In genomic region chr6:52664185-52664990, GRCh38 we compare ENCODE assay signal across 1 cellular context.
TF ChIP-seq lines count a peak whose summit lies in the region.

No MANE protein-coding gene starts in this region.

TF ChIP-seq in K562, 482 proteins besides CTCF, POLR2A, EP300 and RAD21 (continued from another document and continues in another):
- no peak for TF ChIP-seq FOXP4 (CRISPR knock-in tag; IDR thresholded peaks at IDR 0.05; ENCODE audit: borderline replicate concordance)
- TF ChIP-seq KDM4B (IDR thresholded peaks at IDR 0.05; ENCODE audit: borderline replicate concordance in 2 of 2, low read depth in 1 of 2): 0 out of 4 replicates have a peak, but pooled peaks of 1 of the 2 experiments have one; percentile 22
- no peak for TF ChIP-seq LEF1 (IDR thresholded peaks at IDR 0.05)
- TF ChIP-seq BRCA1 (IDR thresholded peaks at IDR 0.05): no peak
- no peak for TF ChIP-seq BRCA1 (CRISPR knock-in tag; IDR thresholded peaks at IDR 0.05)
- TF ChIP-seq SNAPC5 (CRISPR knock-in tag; IDR thresholded peaks at IDR 0.05): no peak
- TF ChIP-seq RBM17 (IDR thresholded peaks at IDR 0.05; ENCODE audit: borderline replicate concordance, low read depth, low read length): no peak
- TF ChIP-seq HNRNPH1 (optimal IDR thresholded peaks at IDR 0.05; ENCODE audit: low read depth, low read length): no peak
- TF ChIP-seq TEAD2 (tag; IDR thresholded peaks at IDR 0.05): no peak
- no peak for TF ChIP-seq XRCC4 (IDR thresholded peaks at IDR 0.05; ENCODE audit: extremely low read depth, insufficient read depth, insufficient read length)
- no peak for TF ChIP-seq RNF219 (CRISPR knock-in tag; IDR thresholded peaks at IDR 0.05)
- TF ChIP-seq PHTF2 (CRISPR knock-in tag; IDR thresholded peaks at IDR 0.05): no peak
- TF ChIP-seq DNMT1 (IDR thresholded peaks at IDR 0.05): no peak
- TF ChIP-seq CHD4 (IDR thresholded peaks at IDR 0.05; ENCODE audit: insufficient read depth, insufficient replicate concordance, low read depth, low read length, poor library complexity, severe bottlenecking): no peak
- TF ChIP-seq RERE (CRISPR knock-in tag; IDR thresholded peaks at IDR 0.05; ENCODE audit: borderline replicate concordance): no peak
- TF ChIP-seq ETS2 (tag; IDR thresholded peaks at IDR 0.05; ENCODE audit: borderline replicate concordance, poor library complexity, severe bottlenecking): no peak
- no peak for TF ChIP-seq ZNF436 (CRISPR knock-in tag; IDR thresholded peaks at IDR 0.05)
- no peak for TF ChIP-seq ETS1 (conservative IDR thresholded peaks at IDR 0.05; ENCODE audit: control insufficient read depth, low read depth, low read length)
- no peak for TF ChIP-seq ELF1 (tag; IDR thresholded peaks at IDR 0.05)
- no peak for TF ChIP-seq ZNF449 (CRISPR knock-in tag; IDR thresholded peaks at IDR 0.05)
- TF ChIP-seq POLR2AphosphoS2 (IDR thresholded peaks at IDR 0.05; ENCODE audit: low read length): no peak
- TF ChIP-seq PTBP1 (IDR thresholded peaks at IDR 0.05; ENCODE audit: low read depth, low read length): no peak
- peak; percentile 100 for TF ChIP-seq POLR2G (IDR thresholded peaks at IDR 0.05; ENCODE audit: low read depth, low read length)
- peak; percentile 74 for TF ChIP-seq RBM25 (IDR thresholded peaks at IDR 0.05; ENCODE audit: low read depth, low read length, severe bottlenecking)
- TF ChIP-seq TFAM (CRISPR knock-in tag; conservative IDR thresholded peaks at IDR 0.05): no peak
- TF ChIP-seq ZSCAN32 (CRISPR knock-in tag; IDR thresholded peaks at IDR 0.05): no peak
- no peak for TF ChIP-seq MXI1 (IDR thresholded peaks at IDR 0.05; ENCODE audit: low read depth, low read length)
- no peak for TF ChIP-seq ELK1 (CRISPR knock-in tag; IDR thresholded peaks at IDR 0.05)
- no peak for TF ChIP-seq E2F4 (CRISPR knock-in tag; IDR thresholded peaks at IDR 0.05; ENCODE audit: low read depth)
- TF ChIP-seq PYGO2 (tag; IDR thresholded peaks at IDR 0.05): no peak
- TF ChIP-seq MLX (CRISPR knock-in tag; conservative IDR thresholded peaks at IDR 0.05): no peak
- TF ChIP-seq CC2D1A (IDR thresholded peaks at IDR 0.05): no peak
- TF ChIP-seq SETDB1 (IDR thresholded peaks at IDR 0.05; ENCODE audit: low read length): no peak
- no peak for TF ChIP-seq MAFG (tag; conservative IDR thresholded peaks at IDR 0.05)
- no peak for TF ChIP-seq BACH1 (tag; IDR thresholded peaks at IDR 0.05)
- no peak for TF ChIP-seq FOXJ3 (CRISPR knock-in tag; IDR thresholded peaks at IDR 0.05)
- TF ChIP-seq CUX1 (CRISPR knock-in tag; IDR thresholded peaks at IDR 0.05): no peak
- TF ChIP-seq RNF2 (IDR thresholded peaks at IDR 0.05): peak; percentile 26; the same call in 1 of the 2 replicates
- TF ChIP-seq ZNF3 (CRISPR knock-in tag; IDR thresholded peaks at IDR 0.05): no peak
- TF ChIP-seq ZNF12 (CRISPR knock-in tag; IDR thresholded peaks at IDR 0.05): 0 out of 2 replicates have a peak, but pooled peaks have one; percentile 62
- no peak; the same call in 1 of the 2 replicates for TF ChIP-seq XRCC5 (IDR thresholded peaks at IDR 0.05; ENCODE audit: low read depth, low read length)
- no peak for TF ChIP-seq DIDO1 (tag; IDR thresholded peaks at IDR 0.05; ENCODE audit: low read depth)
- TF ChIP-seq BDP1 (IDR thresholded peaks at IDR 0.05; ENCODE audit: insufficient read depth, insufficient read length): no peak
